1 cellular context compared by ENCODE assay signal in genomic region chr16:67719048-67719777, GRCh38.
TF ChIP-seq lines count a peak whose summit lies in the region.

Gene GFOD2 (minus strand): TSS chr16:67719316. CDS start chr16:67685715, 33,601 bp downstream.

TF ChIP-seq in K562, 482 proteins besides CTCF, POLR2A, EP300 and RAD21 (continued from another document and continues in another):
- peak; percentile 93 for TF ChIP-seq VEZF1 (CRISPR knock-in tag; IDR thresholded peaks at IDR 0.05)
- no peak for TF ChIP-seq ZNF318 (IDR thresholded peaks at IDR 0.05; ENCODE audit: borderline replicate concordance in 1 of 2, low read depth in 1 of 2)
- no peak for TF ChIP-seq SREBF2 (CRISPR knock-in tag; IDR thresholded peaks at IDR 0.05)
- no peak for TF ChIP-seq ZNF592 (IDR thresholded peaks at IDR 0.05)
- no peak for TF ChIP-seq NR2C2 (CRISPR knock-in tag; IDR thresholded peaks at IDR 0.05)
- peak; percentile 73; the same call in 1 of the 2 replicates for TF ChIP-seq NR2C2 (tag; IDR thresholded peaks at IDR 0.05)
- no peak for TF ChIP-seq NFIX (CRISPR knock-in tag; IDR thresholded peaks at IDR 0.05; ENCODE audit: low read depth)
- TF ChIP-seq ZNF282 (CRISPR knock-in tag; IDR thresholded peaks at IDR 0.05): no peak
- TF ChIP-seq ZNF76 (CRISPR knock-in tag; IDR thresholded peaks at IDR 0.05; ENCODE audit: borderline replicate concordance): no peak
- TF ChIP-seq ZNF449 (CRISPR knock-in tag; IDR thresholded peaks at IDR 0.05): no peak
- TF ChIP-seq ARNT (IDR thresholded peaks at IDR 0.05): no peak
- TF ChIP-seq HDAC6 (IDR thresholded peaks at IDR 0.05; ENCODE audit: low read depth, low read length): no peak
- peak; percentile 100 for TF ChIP-seq HINFP (tag; conservative IDR thresholded peaks at IDR 0.05; ENCODE audit: low read depth)
- TF ChIP-seq SMAD4 (CRISPR knock-in tag; conservative IDR thresholded peaks at IDR 0.05): 0 out of 2 replicates have a peak, but pooled peaks have one; percentile 22
- peak; percentile 58 for TF ChIP-seq ZBTB40 (IDR thresholded peaks at IDR 0.05)
- no peak for TF ChIP-seq ZBTB40 (CRISPR knock-in tag; IDR thresholded peaks at IDR 0.05)
- no peak for TF ChIP-seq HMG20A (CRISPR knock-in tag; conservative IDR thresholded peaks at IDR 0.05)
- TF ChIP-seq CSDE1 (IDR thresholded peaks at IDR 0.05): no peak
- TF ChIP-seq L3MBTL2 (IDR thresholded peaks at IDR 0.05): peak; percentile 11; the same call in 1 of the 2 replicates
- TF ChIP-seq JUN (IDR thresholded peaks at IDR 0.05; ENCODE audit: borderline replicate concordance, low read depth, low read length): no peak
- no peak; the same call in 1 of the 2 replicates for TF ChIP-seq JUN (CRISPR knock-in tag; IDR thresholded peaks at IDR 0.05; ENCODE audit: borderline replicate concordance)
- no peak for TF ChIP-seq SMARCB1 (IDR thresholded peaks at IDR 0.05; ENCODE audit: insufficient read length, low read depth)
- TF ChIP-seq HMGN3 (IDR thresholded peaks at IDR 0.05; ENCODE audit: borderline replicate concordance, extremely low read depth, insufficient read length, low read depth, low read length): peak; percentile 51
- no peak for TF ChIP-seq RBM17 (IDR thresholded peaks at IDR 0.05; ENCODE audit: borderline replicate concordance, low read depth, low read length)
- TF ChIP-seq SREBF1 (IDR thresholded peaks at IDR 0.05; ENCODE audit: borderline replicate concordance, low read depth, low read length): no peak
- peak; percentile 68 for TF ChIP-seq RFX1 (IDR thresholded peaks at IDR 0.05)
- no peak for TF ChIP-seq RBM15 (IDR thresholded peaks at IDR 0.05; ENCODE audit: insufficient read depth, low read length)
- peak; percentile 90 for TF ChIP-seq POLR2G (IDR thresholded peaks at IDR 0.05; ENCODE audit: low read depth, low read length)
